15 cellular contexts compared by ENCODE assay signal in genomic region chr2:116980354-116980753, GRCh38.
"Had no signal": no experiment of that assay in that cellular context is flagged by ENCODE, and none has a peak within 500 bp of the region (broad histone marks: within the 10 kb centered on the region; RNA-seq: fewer than 3 reads in every experiment).

No MANE protein-coding gene starts in this region.

- H3K27ac Mint-ChIP-seq: activated CD4-positive, alpha-beta T cell treated with anti-CD3 and anti-CD28 coated beads for 36 hours; activated naive CD4-positive, alpha-beta T cell treated with anti-CD3 and anti-CD28 coated beads, Interleukin-2, amount 50 U/mL, for 24 hours; mesothelial cell of epicardium; natural killer cell treated with Interleukin-12 subunit alpha and Interleukin-12 subunit beta and Interleukin-15 and Interleukin-18, amount 100 ng/mL, for 72 hours; stimulated activated naive CD8-positive, alpha-beta T cell treated with anti-CD3 and anti-CD28 coated beads, Interleukin-15, amount 100 ng/mL, for 72 hours had no signal

- H3K27me3 Mint-ChIP-seq: activated CD4-positive, alpha-beta T cell treated with anti-CD3 and anti-CD28 coated beads for 36 hours; activated naive CD4-positive, alpha-beta T cell treated with anti-CD3 and anti-CD28 coated beads, Interleukin-2, amount 50 U/mL, for 24 hours; central memory CD8-positive, alpha-beta T cell; natural killer cell treated with Interleukin-12 subunit alpha and Interleukin-12 subunit beta and Interleukin-15 and Interleukin-18, amount 100 ng/mL, for 72 hours; stimulated activated naive CD8-positive, alpha-beta T cell treated with anti-CD3 and anti-CD28 coated beads, Interleukin-15, amount 100 ng/mL, for 72 hours had no signal

- H3K36me3 Mint-ChIP-seq: activated naive CD4-positive, alpha-beta T cell treated with anti-CD3 and anti-CD28 coated beads, Interleukin-2, amount 50 U/mL, for 24 hours had no signal

- ATAC-seq: activated CD4-positive, alpha-beta T cell treated with anti-CD3 and anti-CD28 coated beads for 36 hours; gastrocnemius medialis; left lobe of liver; natural killer cell treated with Interleukin-12 subunit alpha and Interleukin-12 subunit beta and Interleukin-15 and Interleukin-18, amount 100 ng/mL, for 72 hours; stimulated activated naive CD8-positive, alpha-beta T cell treated with anti-CD3 and anti-CD28 coated beads, Interleukin-15, amount 100 ng/mL, for 72 hours had no signal

- DNase-seq: activated CD4-positive, alpha-beta T cell treated with anti-CD3 and anti-CD28 coated beads for 36 hours; activated CD4-positive, alpha-beta T cell treated with anti-CD3 and anti-CD28 coated beads, Interleukin-2, amount 50 U/mL, for 48 hours; activated gamma-delta T cell; gastrocnemius medialis; head of caudate nucleus; kidney; stimulated activated CD4-positive, alpha-beta T cell treated with anti-CD3 and anti-CD28 coated beads, Interleukin-15, amount 100 ng/mL, for 24 hours; stimulated activated CD4-positive, alpha-beta T cell treated with anti-CD3 and anti-CD28 coated beads, Interleukin-2, amount 100 ng/mL, for 48 hours; stimulated activated naive CD8-positive, alpha-beta T cell treated with anti-CD3 and anti-CD28 coated beads, Interleukin-15, amount 100 ng/mL, for 72 hours; transverse colon had no signal

- H3K4me1 Mint-ChIP-seq: activated CD4-positive, alpha-beta T cell treated with anti-CD3 and anti-CD28 coated beads for 36 hours; activated naive CD4-positive, alpha-beta T cell treated with anti-CD3 and anti-CD28 coated beads, Interleukin-2, amount 50 U/mL, for 24 hours; central memory CD8-positive, alpha-beta T cell; mesothelial cell of epicardium; stimulated activated naive CD8-positive, alpha-beta T cell treated with anti-CD3 and anti-CD28 coated beads, Interleukin-15, amount 100 ng/mL, for 72 hours had no signal

- H3K4me3 Mint-ChIP-seq: activated CD4-positive, alpha-beta T cell treated with anti-CD3 and anti-CD28 coated beads for 36 hours; activated naive CD4-positive, alpha-beta T cell treated with anti-CD3 and anti-CD28 coated beads, Interleukin-2, amount 50 U/mL, for 24 hours; central memory CD8-positive, alpha-beta T cell; mesothelial cell of epicardium; natural killer cell treated with Interleukin-12 subunit alpha and Interleukin-12 subunit beta and Interleukin-15 and Interleukin-18, amount 100 ng/mL, for 72 hours; stimulated activated naive CD8-positive, alpha-beta T cell treated with anti-CD3 and anti-CD28 coated beads, Interleukin-15, amount 100 ng/mL, for 72 hours had no signal
